Comparison of ENCODE assay signal across 2 cellular contexts in the genomic region with DNA sequence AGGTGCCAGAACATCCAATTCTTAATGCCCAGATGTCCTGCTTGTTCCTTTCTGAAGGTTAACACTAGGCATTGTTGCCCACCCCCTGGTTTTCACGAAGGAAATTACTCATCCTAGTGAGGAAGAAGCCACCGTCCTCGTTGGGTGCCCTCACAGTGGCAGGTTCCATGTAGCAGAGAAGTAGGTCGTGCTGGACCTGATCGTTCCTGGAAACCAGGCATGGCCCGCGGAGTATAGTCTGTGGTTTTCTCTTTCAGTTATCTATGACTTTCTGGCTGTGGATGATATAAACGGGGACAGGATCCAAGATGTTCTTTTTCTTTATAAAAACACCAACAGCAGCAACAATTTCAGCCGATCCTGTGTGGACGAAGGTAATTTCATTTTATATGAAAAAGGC.
TF ChIP-seq lines count a peak whose summit lies in the region.

No MANE protein-coding gene starts in this region.

TF ChIP-seq in IMR-90, 13 proteins besides CTCF, POLR2A, EP300 and RAD21:
- no peak for TF ChIP-seq MAFK (IDR thresholded peaks at IDR 0.05; ENCODE audit: low read depth, low read length)
- no peak for TF ChIP-seq CEBPB (IDR thresholded peaks at IDR 0.05; ENCODE audit: low read depth, low read length)
- no peak for TF ChIP-seq BHLHE40 (IDR thresholded peaks at IDR 0.05; ENCODE audit: low read depth, low read length)
TF ChIP-seq in IMR-90: peak in this region for 0.

TF ChIP-seq in K562, 482 proteins besides CTCF, POLR2A, EP300 and RAD21:
- no peak for TF ChIP-seq ZC3H11A (IDR thresholded peaks at IDR 0.05; ENCODE audit: low read depth, low read length)
- no peak for TF ChIP-seq ZNF316 (IDR thresholded peaks at IDR 0.05)
- 0 out of 2 replicates have a peak, but pooled peaks have one; percentile 7 for TF ChIP-seq MYC (IDR thresholded peaks at IDR 0.05; ENCODE audit: low read depth, low read length)
- TF ChIP-seq MYC (CRISPR knock-in tag; IDR thresholded peaks at IDR 0.05; ENCODE audit: borderline replicate concordance, low read depth) = no peak
- peak; percentile 54; the same call in 1 of the 2 replicates for TF ChIP-seq CC2D1A (IDR thresholded peaks at IDR 0.05)
- TF ChIP-seq, protein P1, sequence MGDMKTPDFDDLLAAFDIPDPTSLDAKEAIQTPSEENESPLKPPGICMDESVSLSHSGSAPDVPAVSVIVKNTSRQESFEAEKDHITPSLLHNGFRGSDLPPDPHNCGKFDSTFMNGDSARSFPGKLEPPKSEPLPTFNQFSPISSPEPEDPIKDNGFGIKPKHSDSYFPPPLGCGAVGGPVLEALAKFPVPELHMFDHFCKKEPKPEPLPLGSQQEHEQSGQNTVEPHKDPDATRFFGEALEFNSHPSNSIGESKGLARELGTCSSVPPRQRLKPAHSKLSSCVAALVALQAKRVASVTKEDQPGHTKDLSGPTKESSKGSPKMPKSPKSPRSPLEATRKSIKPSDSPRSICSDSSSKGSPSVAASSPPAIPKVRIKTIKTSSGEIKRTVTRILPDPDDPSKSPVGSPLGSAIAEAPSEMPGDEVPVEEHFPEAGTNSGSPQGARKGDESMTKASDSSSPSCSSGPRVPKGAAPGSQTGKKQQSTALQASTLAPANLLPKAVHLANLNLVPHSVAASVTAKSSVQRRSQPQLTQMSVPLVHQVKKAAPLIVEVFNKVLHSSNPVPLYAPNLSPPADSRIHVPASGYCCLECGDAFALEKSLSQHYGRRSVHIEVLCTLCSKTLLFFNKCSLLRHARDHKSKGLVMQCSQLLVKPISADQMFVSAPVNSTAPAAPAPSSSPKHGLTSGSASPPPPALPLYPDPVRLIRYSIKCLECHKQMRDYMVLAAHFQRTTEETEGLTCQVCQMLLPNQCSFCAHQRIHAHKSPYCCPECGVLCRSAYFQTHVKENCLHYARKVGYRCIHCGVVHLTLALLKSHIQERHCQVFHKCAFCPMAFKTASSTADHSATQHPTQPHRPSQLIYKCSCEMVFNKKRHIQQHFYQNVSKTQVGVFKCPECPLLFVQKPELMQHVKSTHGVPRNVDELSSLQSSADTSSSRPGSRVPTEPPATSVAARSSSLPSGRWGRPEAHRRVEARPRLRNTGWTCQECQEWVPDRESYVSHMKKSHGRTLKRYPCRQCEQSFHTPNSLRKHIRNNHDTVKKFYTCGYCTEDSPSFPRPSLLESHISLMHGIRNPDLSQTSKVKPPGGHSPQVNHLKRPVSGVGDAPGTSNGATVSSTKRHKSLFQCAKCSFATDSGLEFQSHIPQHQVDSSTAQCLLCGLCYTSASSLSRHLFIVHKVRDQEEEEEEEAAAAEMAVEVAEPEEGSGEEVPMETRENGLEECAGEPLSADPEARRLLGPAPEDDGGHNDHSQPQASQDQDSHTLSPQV (IDR thresholded peaks at IDR 0.05) = peak; percentile 23; the same call in 1 of the 2 replicates
- TF ChIP-seq, protein P2, sequence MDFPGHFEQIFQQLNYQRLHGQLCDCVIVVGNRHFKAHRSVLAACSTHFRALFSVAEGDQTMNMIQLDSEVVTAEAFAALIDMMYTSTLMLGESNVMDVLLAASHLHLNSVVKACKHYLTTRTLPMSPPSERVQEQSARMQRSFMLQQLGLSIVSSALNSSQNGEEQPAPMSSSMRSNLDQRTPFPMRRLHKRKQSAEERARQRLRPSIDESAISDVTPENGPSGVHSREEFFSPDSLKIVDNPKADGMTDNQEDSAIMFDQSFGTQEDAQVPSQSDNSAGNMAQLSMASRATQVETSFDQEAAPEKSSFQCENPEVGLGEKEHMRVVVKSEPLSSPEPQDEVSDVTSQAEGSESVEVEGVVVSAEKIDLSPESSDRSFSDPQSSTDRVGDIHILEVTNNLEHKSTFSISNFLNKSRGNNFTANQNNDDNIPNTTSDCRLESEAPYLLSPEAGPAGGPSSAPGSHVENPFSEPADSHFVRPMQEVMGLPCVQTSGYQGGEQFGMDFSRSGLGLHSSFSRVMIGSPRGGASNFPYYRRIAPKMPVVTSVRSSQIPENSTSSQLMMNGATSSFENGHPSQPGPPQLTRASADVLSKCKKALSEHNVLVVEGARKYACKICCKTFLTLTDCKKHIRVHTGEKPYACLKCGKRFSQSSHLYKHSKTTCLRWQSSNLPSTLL (IDR thresholded peaks at IDR 0.05) = peak; percentile 58; the same call in 1 of the 2 replicates
- peak; percentile 70 for TF ChIP-seq TCF3 (CRISPR knock-in tag; IDR thresholded peaks at IDR 0.05)
- TF ChIP-seq CBFA2T3 (IDR thresholded peaks at IDR 0.05) = peak; percentile 50; the same call in 1 of the 2 replicates
- TF ChIP-seq, protein P3, sequence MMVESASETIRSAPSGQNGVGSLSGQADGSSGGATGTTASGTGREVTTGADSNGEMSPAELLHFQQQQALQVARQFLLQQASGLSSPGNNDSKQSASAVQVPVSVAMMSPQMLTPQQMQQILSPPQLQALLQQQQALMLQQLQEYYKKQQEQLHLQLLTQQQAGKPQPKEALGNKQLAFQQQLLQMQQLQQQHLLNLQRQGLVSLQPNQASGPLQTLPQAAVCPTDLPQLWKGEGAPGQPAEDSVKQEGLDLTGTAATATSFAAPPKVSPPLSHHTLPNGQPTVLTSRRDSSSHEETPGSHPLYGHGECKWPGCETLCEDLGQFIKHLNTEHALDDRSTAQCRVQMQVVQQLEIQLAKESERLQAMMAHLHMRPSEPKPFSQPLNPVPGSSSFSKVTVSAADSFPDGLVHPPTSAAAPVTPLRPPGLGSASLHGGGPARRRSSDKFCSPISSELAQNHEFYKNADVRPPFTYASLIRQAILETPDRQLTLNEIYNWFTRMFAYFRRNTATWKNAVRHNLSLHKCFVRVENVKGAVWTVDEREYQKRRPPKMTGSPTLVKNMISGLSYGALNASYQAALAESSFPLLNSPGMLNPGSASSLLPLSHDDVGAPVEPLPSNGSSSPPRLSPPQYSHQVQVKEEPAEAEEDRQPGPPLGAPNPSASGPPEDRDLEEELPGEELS (CRISPR knock-in tag; IDR thresholded peaks at IDR 0.05; ENCODE audit: borderline replicate concordance) = no peak
- 0 out of 2 replicates have a peak, but pooled peaks have one; percentile 15 for TF ChIP-seq SMAD4 (CRISPR knock-in tag; conservative IDR thresholded peaks at IDR 0.05)
